Comparison of ENCODE assay signal across 7 cellular contexts in the genomic region with DNA sequence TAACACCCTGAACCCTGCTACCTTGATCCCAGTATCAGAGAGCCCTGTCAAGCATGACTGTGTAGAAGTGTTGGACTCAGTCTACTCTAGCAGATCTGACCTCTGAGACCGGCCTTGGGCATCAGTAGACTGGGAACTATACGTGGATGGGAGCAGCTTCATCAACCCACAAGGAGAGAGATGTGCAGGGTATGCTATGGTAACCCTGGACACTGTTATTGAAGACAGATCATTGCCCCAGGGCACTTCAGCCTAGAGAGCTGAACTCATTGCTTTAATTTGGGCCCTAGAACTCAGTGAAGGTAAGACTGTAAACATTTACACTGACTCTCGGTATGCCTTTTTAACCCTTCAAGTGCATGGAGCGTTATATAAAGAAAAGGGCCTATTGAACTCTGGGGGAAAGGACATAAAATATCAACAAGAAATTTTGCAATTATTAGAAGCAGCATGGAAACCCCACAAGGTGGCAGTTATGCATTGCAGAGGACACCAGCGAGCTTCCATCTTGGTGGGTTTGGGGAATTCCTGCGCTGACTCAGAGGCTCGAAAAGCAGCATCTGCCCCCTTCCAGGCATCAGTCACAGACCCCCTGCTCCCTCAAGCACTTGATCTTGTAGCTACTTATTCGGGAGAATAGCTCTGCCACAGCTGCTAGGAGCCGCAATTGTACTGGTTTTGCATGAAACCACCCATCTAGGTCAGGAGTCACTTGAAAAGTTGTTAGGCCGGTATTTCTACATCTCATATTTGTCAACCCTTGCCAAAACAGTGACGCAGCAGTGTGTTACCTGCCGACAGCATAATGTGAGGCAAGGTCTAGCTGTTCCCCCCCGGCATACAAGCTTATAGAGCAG. TPM values are rescaled to one million over a fixed set of nuclear protein-coding genes. Genes with fewer than 3 reads are reported as not detected.
A peak's percentile ranks its signal among the peaks of the same experiment; 100 is the strongest.
DNase-seq lines count a peak whose midpoint lies in the region; TF ChIP-seq lines count a peak whose summit lies in the region.
"Not testable (repeated sequence)": the region's sequence is repeated elsewhere in the genome, so short reads cannot be mapped to it uniquely, and the experiment has no call there.

No MANE protein-coding gene starts in this region.

- H2AFZ ChIP-seq in PC-9, result peak overlapping the region; percentile 73

- WGBS in esophagus squamous epithelium, 2 donors, result 23 to 40% methylated on average over 11 to 13 of the region's 13 CpGs

- H3F3A ChIP-seq in PC-9 (ENCODE audit: insufficient read depth, low read depth), result peaks cover 20% of the 10 kb centered on the region; the same call in 1 of the 2 replicates

- not testable (repeated sequence) for H3K4me3 Mint-ChIP-seq in activated naive CD8-positive, alpha-beta T cell treated with anti-CD3 and anti-CD28 coated beads for 36 hours

- CTCF ChIA-PET in PC-9 (lab: Charles Lee), result interaction anchor here (0.8 to 1.8 kb wide), 4 partner anchors 10 to 66 kb away, joined by 3 to 8 read pairs (median 4); no protein-coding TSS in a partner anchor

- H3K4me1 ChIP-seq in PC-9 (replicated peaks; ENCODE audit: insufficient read depth) (peaks cover 37% of the 10 kb centered on the region), esophagus squamous epithelium (peaks cover 3 to 38% (median 18%) of the 10 kb centered on the region in 3 donors)

- H3K27me3 Mint-ChIP-seq in activated naive CD8-positive, alpha-beta T cell treated with anti-CD3 and anti-CD28 coated beads for 36 hours, result not testable (repeated sequence)

- H3K27ac Mint-ChIP-seq in activated naive CD8-positive, alpha-beta T cell treated with anti-CD3 and anti-CD28 coated beads for 36 hours, result peak overlapping the region; percentile 23

- H3K9me3 ChIP-seq in PC-9 (ENCODE audit: insufficient read depth, low read depth); esophagus squamous epithelium: not testable (repeated sequence)

- H3K4me3 ChIP-seq in PC-9 (peak overlapping the region; percentile 62), esophagus squamous epithelium (peak overlapping the region; percentile 31 to 56 (median 48)), skin epidermis (peak overlapping the region in 3 of 7 experiments; percentile 9 to 30 (median 13))

- H3K36me3 Mint-ChIP-seq in activated naive CD8-positive, alpha-beta T cell treated with anti-CD3 and anti-CD28 coated beads for 36 hours, result not testable (repeated sequence)

- not testable (repeated sequence) for H3K9me3 Mint-ChIP-seq in activated naive CD8-positive, alpha-beta T cell treated with anti-CD3 and anti-CD28 coated beads for 36 hours

- peaks cover 30% of the 10 kb centered on the region for H3K4me1 Mint-ChIP-seq in activated naive CD8-positive, alpha-beta T cell treated with anti-CD3 and anti-CD28 coated beads for 36 hours

- POLR2A ChIA-PET in PC-9 (lab: Charles Lee; ENCODE audit: unreplicated experiment), result interaction anchor here (0.6 to 0.8 kb wide), 3 partner anchors 19 to 212 kb away, joined by 3 to 4 read pairs (median 4); a partner anchor contains a TSS

- H3K9me2 ChIP-seq in PC-9 (ENCODE audit: insufficient read depth), result not testable (repeated sequence)

- DNase-seq in GF-D8 (lab: John Stamatoyannopoulos, UW) (peak; percentile 33), NCI-H2029 (lab: John Stamatoyannopoulos, UW) (peak; percentile 93), PC-9 (peak; percentile 76 to 95), mesenteric fat pad (ENCODE audit: low spot score) (peak; percentile 20)
- DNase-seq in activated naive CD8-positive, alpha-beta T cell treated with anti-CD3 and anti-CD28 coated beads for 36 hours, result peak; percentile 34
- not testable (repeated sequence) for DNase-seq in esophagus squamous epithelium (lab: John Stamatoyannopoulos, UW)

- not testable (repeated sequence) for H3K79me2 ChIP-seq in PC-9 (ENCODE audit: low read depth)

- BruUV-seq in PC-9 (replicated peaks; lab: Mats Ljungman, UMichigan), result not testable (repeated sequence)

- intact Hi-C loops in PC-9 (cut with micrococcal nuclease; ENCODE audit: unreplicated experiment), result loop anchor here (1.0 to 10.0 kb wide), 5 partner anchors 62 to 1008 kb away; a partner anchor contains a TSS
- intact Hi-C loops in esophagus squamous epithelium (cut with DNase I), result not testable (repeated sequence)

- TF ChIP-seq POLR2A in esophagus squamous epithelium (IDR thresholded peaks at IDR 0.05), result not testable (repeated sequence)

- H3K27ac ChIP-seq in PC-9 (peak overlapping the region; percentile 96), esophagus squamous epithelium (peak overlapping the region; percentile 82 to 92 (median 88)), skin epidermis (peak overlapping the region in 15 of 21 experiments; percentile 9 to 75 (median 57))

- not testable (repeated sequence) for H3K36me3 ChIP-seq in PC-9 (ENCODE audit: low read depth); esophagus squamous epithelium

- peak overlapping the region; percentile 81 for H3K4me2 ChIP-seq in PC-9

- not testable (repeated sequence) for H4K20me1 ChIP-seq in PC-9 (ENCODE audit: insufficient read depth)

- not testable (repeated sequence) for TF ChIP-seq CTCF in PC-9 (conservative IDR thresholded peaks at IDR 0.05)
- TF ChIP-seq CTCF in esophagus squamous epithelium (IDR thresholded peaks at IDR 0.05), result peak in 1 of 6 experiments; percentile 2

- not testable (repeated sequence) for H3K27me3 ChIP-seq in PC-9 (ENCODE audit: insufficient read depth, low read depth); esophagus squamous epithelium

RNA-seq across cellular contexts. Expression of a gene that starts 19.0 kb away (rescaled TPM):
- total RNA-seq in PC-9 (2021) (not detected in 2 replicates), esophagus squamous epithelium (1 to 10 TPM; 2.5 to 6.1 (median 4.1) TPM), mesenteric fat pad (11.5 TPM)
- 10 to 100 TPM; 41.5 to 44.7 TPM for total RNA-seq in activated naive CD8-positive, alpha-beta T cell treated with anti-CD3 and anti-CD28 coated beads for 36 hours
